ENCODE assay signal across 8 cellular contexts in genomic region chr7:128427289-128427891, GRCh38. TPM values are rescaled to one million over a fixed set of nuclear protein-coding genes. Genes with fewer than 3 reads are reported as not detected.
DNase-seq lines count a peak whose midpoint lies in the region; ATAC-seq and TF ChIP-seq lines count a peak whose summit lies in the region.

No MANE protein-coding gene starts in this region.

- ATAC-seq in activated CD4-positive, CD25-positive, alpha-beta regulatory T cell treated with anti-CD3 and anti-CD28 coated beads, Interleukin-2, amount 50 U/mL, for 24 hours = peak; percentile 57 to 73

- H3K27me3 Mint-ChIP-seq in MCF 10A (ENCODE audit: insufficient read depth, unreplicated experiment) = no peaks in the 10 kb centered on the region

- no peaks in the 10 kb centered on the region for H3K36me3 Mint-ChIP-seq in MCF 10A (ENCODE audit: insufficient read depth, unreplicated experiment)

- 14 to 16% methylated on average over 7 of the region's 7 CpGs for WGBS in thyroid gland, 2 donors

- no peaks in the 10 kb centered on the region for H3K36me3 ChIP-seq in thyroid gland

- no peaks in the 10 kb centered on the region for H3K9me3 ChIP-seq in thyroid gland

- no peak overlapping the region for H3K4me3 Mint-ChIP-seq in MCF 10A (ENCODE audit: unreplicated experiment)

- no peak overlapping the region for H3K27ac ChIP-seq in thyroid gland

- H3K27ac Mint-ChIP-seq in MCF 10A (ENCODE audit: low read depth, unreplicated experiment) = no peak overlapping the region

- no peak for TF ChIP-seq POLR2A in thyroid gland (IDR thresholded peaks at IDR 0.05)

- intact Hi-C loops in MCF 10A (cut with micrococcal nuclease) = loop anchor here (1.0 to 5.0 kb wide), 2 partner anchors 32 to 455 kb away; no protein-coding TSS in a partner anchor
- intact Hi-C loops in thyroid gland (cut with DNase I) = loop anchor here (2.0 kb wide), 1 partner anchor 31 kb away; no protein-coding TSS in a partner anchor

- peaks cover 0 to 4% of the 10 kb centered on the region in 2 donors for H3K4me1 ChIP-seq in thyroid gland

- TF ChIP-seq CTCF in MCF 10A (IDR thresholded peaks at IDR 0.05; ENCODE audit: unreplicated experiment) (peak; percentile 72), thyroid gland (IDR thresholded peaks at IDR 0.05) (peak; percentile 52 to 94 (median 81))

- no TSS peak for BruUV-seq in MCF 10A (replicated peaks; lab: Mats Ljungman, UMichigan)

- H3K9me3 Mint-ChIP-seq in MCF 10A (ENCODE audit: unreplicated experiment) = no peaks in the 10 kb centered on the region

- peaks cover 11% of the 10 kb centered on the region for H3K4me1 Mint-ChIP-seq in MCF 10A (ENCODE audit: insufficient read depth, unreplicated experiment)

- DNase-seq in activated CD4-positive, CD25-positive, alpha-beta regulatory T cell (lab: John Stamatoyannopoulos, UW) = no peak
- DNase-seq in HEK293T (ENCODE audit: extremely low spot score) = peak; percentile 61
- peak; percentile 65 for DNase-seq in NCI-H748 treated with DMSO at 0.1 percent for 48 hours (lab: John Stamatoyannopoulos, UW)
- DNase-seq in MCF 10A (ENCODE audit: unreplicated experiment) = peak; percentile 67
- peak; percentile 66 for DNase-seq in kidney tubule cell (ENCODE audit: low spot score)
- peak; percentile 20 to 26 for DNase-seq in thyroid gland
- no peak for DNase-seq in occipital lobe (lab: John Stamatoyannopoulos, UW)

- H3K27me3 ChIP-seq in thyroid gland = no peaks in the 10 kb centered on the region

- POLR2A ChIA-PET in HEK293T (lab: Yijun Ruan, JAX) (interaction anchor here (1.6 to 4.5 kb wide), 3 partner anchors 29 to 84 kb away, joined by 4 to 21 read pairs (median 13); partner anchors contain the start of genes HILPDA and RBM28), MCF 10A (lab: Yijun Ruan, JAX) (interaction anchor here (0.6 to 1.8 kb wide), 9 partner anchors 12 to 48 kb away, joined by 3 to 9 read pairs (median 4); partner anchors contain the start of genes HILPDA and IMPDH1)

- H3K4me3 ChIP-seq in thyroid gland (replicated peaks in 1 of 3) = no peak overlapping the region

- CTCF ChIA-PET in HEK293T (lab: Yijun Ruan, JAX) = interaction anchor here (0.6 to 9.7 kb wide), 22 partner anchors 8 to 453 kb away, joined by 3 to 117 read pairs (median 7); partner anchors contain the start of genes HILPDA, IMPDH1 and RBM28
- CTCF ChIA-PET in MCF 10A (lab: Yijun Ruan, JAX) = interaction anchor here (0.6 to 14.8 kb wide), 27 partner anchors 12 to 461 kb away, joined by 3 to 269 read pairs (median 7); partner anchors contain the start of genes HILPDA, IMPDH1 and RBM28

TF ChIP-seq in HEK293T, 16 proteins besides CTCF, POLR2A, EP300 and RAD21:
- TF ChIP-seq FOXA1 (IDR thresholded peaks at IDR 0.05) = no peak
- no peak for TF ChIP-seq ARNT (IDR thresholded peaks at IDR 0.05)
- no peak for TF ChIP-seq TARDBP (IDR thresholded peaks at IDR 0.05)
- no peak for TF ChIP-seq SP1 (IDR thresholded peaks at IDR 0.05)
- no peak for TF ChIP-seq LEF1 (IDR thresholded peaks at IDR 0.05; ENCODE audit: borderline replicate concordance)
- no peak for TF ChIP-seq ZNF384 (IDR thresholded peaks at IDR 0.05)
- TF ChIP-seq ELF4 (IDR thresholded peaks at IDR 0.05) = no peak
- TF ChIP-seq NFRKB (IDR thresholded peaks at IDR 0.05) = no peak
- no peak for TF ChIP-seq FOXM1 (IDR thresholded peaks at IDR 0.05; ENCODE audit: borderline replicate concordance)
- no peak for TF ChIP-seq L3MBTL2 (conservative IDR thresholded peaks at IDR 0.05)
- TF ChIP-seq HDGF (IDR thresholded peaks at IDR 0.05; ENCODE audit: borderline replicate concordance) = no peak
- TF ChIP-seq, protein P1, sequence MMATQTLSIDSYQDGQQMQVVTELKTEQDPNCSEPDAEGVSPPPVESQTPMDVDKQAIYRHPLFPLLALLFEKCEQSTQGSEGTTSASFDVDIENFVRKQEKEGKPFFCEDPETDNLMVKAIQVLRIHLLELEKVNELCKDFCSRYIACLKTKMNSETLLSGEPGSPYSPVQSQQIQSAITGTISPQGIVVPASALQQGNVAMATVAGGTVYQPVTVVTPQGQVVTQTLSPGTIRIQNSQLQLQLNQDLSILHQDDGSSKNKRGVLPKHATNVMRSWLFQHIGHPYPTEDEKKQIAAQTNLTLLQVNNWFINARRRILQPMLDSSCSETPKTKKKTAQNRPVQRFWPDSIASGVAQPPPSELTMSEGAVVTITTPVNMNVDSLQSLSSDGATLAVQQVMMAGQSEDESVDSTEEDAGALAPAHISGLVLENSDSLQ (IDR thresholded peaks at IDR 0.05) = no peak
- TF ChIP-seq CTBP1 (IDR thresholded peaks at IDR 0.05; ENCODE audit: borderline replicate concordance) = no peak
- TF ChIP-seq SUZ12 (IDR thresholded peaks at IDR 0.05) = no peak
- TF ChIP-seq BHLHE40 (IDR thresholded peaks at IDR 0.05; ENCODE audit: borderline replicate concordance) = no peak

RNA-seq across cellular contexts. Expression of gene IMPDH1, which starts 17.6 kb away (rescaled TPM):
- total RNA-seq in MCF 10A (2022) (66.4 and 74.0 TPM in 2 replicates), thyroid gland (10 to 100 TPM; 12.3 to 37.9 (median 22.9) TPM), occipital lobe (27.0 TPM)

RNA-seq across cellular contexts. Expression of gene HILPDA, which starts 28.3 kb away (rescaled TPM):
- total RNA-seq in MCF 10A (2022) (6.2 and 8.3 TPM in 2 replicates), thyroid gland (10 to 100 TPM in 2 of 4 donors, 1 to 10 TPM in 2; 5.4 to 21.2 (median 11.3) TPM), occipital lobe (27.5 TPM)

RNA-seq across cellular contexts. Expression of gene METTL2B, which starts 49.2 kb away (rescaled TPM):
- total RNA-seq in MCF 10A (2022) = 34.6 and 49.7 TPM in 2 replicates
- total RNA-seq in thyroid gland = 10 to 100 TPM; 29.2 to 39.0 (median 32.0) TPM
- total RNA-seq in occipital lobe = 33.1 TPM

Comparison
In these comparisons a context has a peak if more than half of its experiments do, and no peak if none do; other contexts are left out.
1. DNase-seq: peak in HEK293T (single experiment), NCI-H748 treated with DMSO at 0.1 percent for 48 hours (single experiment), MCF 10A (single experiment), kidney tubule cell (single experiment) and thyroid gland (2 of 2); none in activated CD4-positive, CD25-positive, alpha-beta regulatory T cell (0 of 4) and occipital lobe (single experiment).